Comparison of ENCODE assay signal across 20 cellular contexts in the genomic region with DNA sequence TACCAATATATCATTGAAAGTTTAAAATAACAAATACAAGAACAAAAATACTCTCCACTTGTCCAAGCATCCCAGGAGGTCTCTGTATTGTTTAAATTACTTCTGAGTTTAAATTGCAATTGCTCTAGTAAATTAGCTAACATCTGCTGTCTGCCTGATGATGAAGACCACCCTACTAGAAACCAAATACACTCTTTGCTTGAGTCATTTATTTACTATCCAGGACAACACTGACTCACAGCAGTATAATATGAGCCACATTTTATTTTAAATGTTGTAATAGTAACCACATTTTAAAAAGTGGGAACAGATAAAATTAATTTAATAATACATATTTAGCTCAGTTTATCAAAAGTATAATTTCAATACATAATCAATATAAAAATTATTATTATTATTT.
"Had no signal": no experiment of that assay in that cellular context is flagged by ENCODE, and none has a peak within 500 bp of the region (broad histone marks: within the 10 kb centered on the region; RNA-seq: fewer than 3 reads in every experiment).

No MANE protein-coding gene starts in this region.

- H3K36me3 ChIP-seq: ovary, upper lobe of right lung had no signal

- H3K27ac ChIP-seq: ovary, psoas muscle, skin epidermis, upper lobe of right lung had no signal

- ATAC-seq: activated CD8-positive, alpha-beta memory T cell treated with anti-CD3 and anti-CD28 coated beads, Interleukin-2, amount 10 ng/mL, durations not matched to agents 7 days and 5 days; esophagus mucosa; left ventricle myocardium superior; naive thymus-derived CD8-positive, alpha-beta T cell; psoas muscle; right cardiac atrium; upper lobe of right lung had no signal

- DNase-seq: activated CD4-positive, alpha-beta memory T cell treated with anti-CD3 and anti-CD28 coated beads, Interleukin-2, amount 10 ng/mL, durations not matched to agents 7 days and 5 days; activated CD4-positive, alpha-beta T cell treated with anti-CD3 and anti-CD28 coated beads for 48 hours; activated CD4-positive, CD25-positive, alpha-beta regulatory T cell; activated CD8-positive, alpha-beta memory T cell treated with anti-CD3 and anti-CD28 coated beads, Interleukin-2, amount 10 ng/mL, durations not matched to agents 7 days and 5 days; activated naive CD8-positive, alpha-beta T cell treated with anti-CD3 and anti-CD28 coated beads, Interleukin-2, amount 10 ng/mL, durations not matched to agents 7 days and 5 days; aorta; cerebellar nuclear complex; effector CD8-positive, alpha-beta T cell; left ventricle myocardium superior; mesendoderm; naive thymus-derived CD8-positive, alpha-beta T cell; ovary; psoas muscle; right cardiac atrium; stimulated activated CD4-positive, alpha-beta T cell treated with anti-CD3 and anti-CD28 coated beads, Interleukin-15, amount 100 ng/mL, for 24 hours; stimulated activated CD4-positive, alpha-beta T cell treated with anti-CD3 and anti-CD28 coated beads, Interleukin-4, amount 100 ng/mL, for 1 hour; T-helper 9 cell; upper lobe of right lung had no signal

- H3K9me3 ChIP-seq: ovary, upper lobe of right lung had no signal

- H3K4me3 ChIP-seq: ovary, psoas muscle, skin epidermis, upper lobe of right lung had no signal

- H3K27me3 ChIP-seq: ovary, upper lobe of right lung had no signal
